Comparison of ENCODE assay signal across 9 cellular contexts in genomic region chr7:139618482-139619366, GRCh38.
DNase-seq lines count a peak whose midpoint lies in the region; ATAC-seq, FAIRE-seq and TF ChIP-seq lines count a peak whose summit lies in the region.
"Had no signal": no experiment of that assay in that cellular context is flagged by ENCODE, and none has a peak within 500 bp of the region (broad histone marks: within the 10 kb centered on the region; RNA-seq: fewer than 3 reads in every experiment).

No MANE protein-coding gene starts in this region.

- no peak for TF ChIP-seq POLR2A in GM12892 (IDR thresholded peaks at IDR 0.05; ENCODE audit: low read depth, low read length)

- BruUV-seq in Panc1 (replicated peaks; lab: Mats Ljungman, UMichigan): no TSS peak

- FAIRE-seq in keratinocyte (lab: Jason Lieb, UNC) (no peak), GM12892 (lab: Jason Lieb, UNC) (no peak)

- H3K4me1 ChIP-seq in Panc1 (ENCODE audit: control insufficient read depth, insufficient read depth, low read length) (no peaks in the 10 kb centered on the region), keratinocyte (ENCODE audit: control insufficient read depth, extremely low read depth, insufficient read depth, low read length) (peaks cover 6% of the 10 kb centered on the region)

- no peak overlapping the region for H2AFZ ChIP-seq in keratinocyte (ENCODE audit: control insufficient read depth, low read length)

- no peak overlapping the region for H3K27ac ChIP-seq in Panc1 (ENCODE audit: low read length)
- H3K27ac ChIP-seq in keratinocyte (ENCODE audit: control insufficient read depth, insufficient read depth, low read length): no peak overlapping the region

- TF ChIP-seq CTCF in AG04449 (IDR thresholded peaks at IDR 0.05; ENCODE audit: insufficient read depth, low read length, missing control alignments) (peak; percentile 48), GM12873 (IDR thresholded peaks at IDR 0.05; ENCODE audit: insufficient read depth, low read depth, low read length, missing control alignments) (peak; percentile 59), Panc1 (IDR thresholded peaks at IDR 0.05) (peak; percentile 73), astrocyte of the cerebellum (IDR thresholded peaks at IDR 0.05; ENCODE audit: low read depth, low read length, missing control alignments) (peak; percentile 63), keratinocyte (optimal IDR thresholded peaks at IDR 0.05 in 1 of 3, IDR thresholded peaks at IDR 0.05 in 1 of 3, conservative IDR thresholded peaks at IDR 0.05 in 1 of 3; ENCODE audit: extremely low read depth in 1 of 3, insufficient read depth in 2 of 3, low read length in 3 of 3) (peak; percentile 61 to 67 (median 61))

- dilution Hi-C loops in keratinocyte (cut with MboI; ENCODE audit: extremely low pct_ligation_motif_present, low sequenced_read_pairs): loop anchor here (25.0 kb wide), 1 partner anchor 394 kb away; no protein-coding TSS in a partner anchor

- H3K27me3 ChIP-seq in Panc1 (ENCODE audit: control insufficient read depth, insufficient read depth, low read length) (no peaks in the 10 kb centered on the region), keratinocyte (ENCODE audit: control insufficient read depth, extremely low read depth, insufficient read depth, low read length) (no peaks in the 10 kb centered on the region)

- H3K9me1 ChIP-seq in keratinocyte (ENCODE audit: control insufficient read depth, extremely low read depth, insufficient read depth, low read length): no peaks in the 10 kb centered on the region

- intact Hi-C loops in Panc1 (cut with micrococcal nuclease; ENCODE audit: unreplicated experiment): no loop called here

- no peak overlapping the region for H3K9ac ChIP-seq in keratinocyte (ENCODE audit: control insufficient read depth, extremely low read depth, insufficient read depth, low read length)

- no peak overlapping the region for H3K4me3 ChIP-seq in AG04449 (ENCODE audit: low read depth, low read length)
- H3K4me3 ChIP-seq in Panc1 (ENCODE audit: low read depth in 2 of 2, low read length in 2 of 2): no peak overlapping the region
- H3K4me3 ChIP-seq in astrocyte of the cerebellum (ENCODE audit: low read depth, low read length): no peak overlapping the region
- no peak overlapping the region for H3K4me3 ChIP-seq in keratinocyte (ENCODE audit: control insufficient read depth in 2 of 3, extremely low read depth in 1 of 3, insufficient read depth in 2 of 3, low read depth in 1 of 3, low read length in 3 of 3)
- H3K4me3 ChIP-seq: HAP-1 had no signal

- CTCF ChIA-PET in AG04449 (lab: Yijun Ruan, JAX): interaction anchor here (0.6 to 8.0 kb wide), 50 partner anchors 8 to 700 kb away, joined by 3 to 296 read pairs (median 6); partner anchors contain the start of gene HIPK2
- CTCF ChIA-PET in Panc1 (lab: Charles Lee): interaction anchor here (0.5 to 1.5 kb wide), 9 partner anchors 14 to 386 kb away, joined by 3 to 7 read pairs (median 3); no protein-coding TSS in a partner anchor

- POLR2A ChIA-PET in AG04449 (lab: Yijun Ruan, JAX): no interaction called here
- POLR2A ChIA-PET in Panc1 (lab: Charles Lee): no interaction called here

- no peaks in the 10 kb centered on the region; the same call in 1 of the 2 replicates for H3K36me3 ChIP-seq in Panc1 (ENCODE audit: control insufficient read depth, insufficient read depth, low read length)
- H3K36me3 ChIP-seq in keratinocyte (ENCODE audit: control insufficient read depth in 2 of 2, extremely low read depth in 1 of 2, insufficient read depth in 2 of 2, low read length in 2 of 2): peaks cover 10 to 34% of the 10 kb centered on the region in 2 experiments

- no peaks in the 10 kb centered on the region for H4K20me1 ChIP-seq in keratinocyte (ENCODE audit: control insufficient read depth, extremely low read depth, insufficient read depth, low read length)

- no peaks in the 10 kb centered on the region for H3K79me2 ChIP-seq in keratinocyte (ENCODE audit: control insufficient read depth, insufficient read depth, low read length)

- in situ Hi-C loops in Panc1 (cut with HindIII; ENCODE audit: low pct_unique_long_range_greater_than_20kb, low sequenced_read_pairs) (no loop called here), astrocyte of the cerebellum (cut with HindIII; ENCODE audit: low sequenced_read_pairs) (loop anchor here (25.0 kb wide), 1 partner anchor 394 kb away; no protein-coding TSS in a partner anchor)

- DNase-seq in AG04449 (ENCODE audit: low read depth, low spot score) (no peak), Panc1 (ENCODE audit: low read depth, low spot score) (no peak), astrocyte of the cerebellum (ENCODE audit: low read depth) (peak; percentile 28), keratinocyte (ENCODE audit: low read depth, low spot score) (peak; percentile 9), GM12892 (ENCODE audit: insufficient read length) (no peak)
- peak; percentile 12 to 63 (median 50) for DNase-seq in stimulated activated naive CD4-positive, alpha-beta T cell (lab: John Stamatoyannopoulos, UW)

- H3K9me3 ChIP-seq in Panc1 (ENCODE audit: control insufficient read depth, insufficient read depth, low read depth, low read length) (no peaks in the 10 kb centered on the region), keratinocyte (ENCODE audit: control insufficient read depth, low read depth, low read length) (no peaks in the 10 kb centered on the region)
- H3K9me3 ChIP-seq: HAP-1 had no signal

- H3K4me2 ChIP-seq in keratinocyte (ENCODE audit: control insufficient read depth, extremely low read depth, insufficient read depth, low read depth, low read length): no peak overlapping the region

- peak; percentile 75 for ATAC-seq in Panc1
- ATAC-seq in HG02571 (IDR thresholded peaks at IDR 0.05; ENCODE audit: unreplicated experiment): no peak

Comparison
In these comparisons a context has a peak if more than half of its experiments do, and no peak if none do; other contexts are left out.
1. DNase-seq: peak in astrocyte of the cerebellum (single experiment), keratinocyte (single experiment) and stimulated activated naive CD4-positive, alpha-beta T cell (6 of 6); none in AG04449 (single experiment), Panc1 (single experiment) and GM12892 (single experiment).
2. Peak in every context shown above with its lines, with median percentiles within 50 percentile points of each other: CTCF ChIP-seq.